16 cellular contexts compared by ENCODE assay signal in the genomic region with DNA sequence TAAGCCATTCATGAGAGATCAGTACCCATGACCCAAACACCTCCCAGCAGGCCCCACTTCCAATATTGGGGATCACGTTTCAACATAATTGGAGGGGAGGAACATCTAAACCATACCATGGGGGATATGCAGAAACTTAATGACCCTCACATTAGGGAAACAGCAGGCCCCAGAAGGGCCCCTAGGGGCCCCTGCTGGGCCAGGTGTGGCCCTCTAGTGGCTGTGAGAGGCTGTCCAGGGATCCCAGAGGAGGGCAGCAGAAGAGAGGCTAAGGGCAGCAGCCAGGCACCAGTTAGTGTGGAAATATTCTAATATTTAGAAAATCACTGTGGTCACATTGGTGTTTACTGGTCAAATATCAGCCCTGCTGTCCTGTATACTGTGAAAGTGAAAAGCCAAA. TPM values are rescaled to one million over a fixed set of nuclear protein-coding genes. Genes with fewer than 3 reads are reported as not detected.
DNase-seq lines count a peak whose midpoint lies in the region; ATAC-seq and TF ChIP-seq lines count a peak whose summit lies in the region.
"Had no signal": no experiment of that assay in that cellular context is flagged by ENCODE, and none has a peak within 500 bp of the region (broad histone marks: within the 10 kb centered on the region; RNA-seq: fewer than 3 reads in every experiment).

No MANE protein-coding gene starts in this region.

- no peak overlapping the region for H2AFZ ChIP-seq in mammary epithelial cell (ENCODE audit: low read depth, low read length)

- dilution Hi-C loops in mammary epithelial cell (cut with HindIII; ENCODE audit: low sequenced_read_pairs): no loop called here

- TF ChIP-seq POLR2A in breast epithelium (IDR thresholded peaks at IDR 0.05): no peak

- H3K36me3 Mint-ChIP-seq in MCF 10A (ENCODE audit: insufficient read depth, unreplicated experiment) (no peaks in the 10 kb centered on the region), osteocyte (ENCODE audit: unreplicated experiment) (no peaks in the 10 kb centered on the region)
- no peaks in the 10 kb centered on the region for H3K36me3 Mint-ChIP-seq in stimulated activated naive B cell treated with anti-CD40 and anti-IgM and Interleukin-4, amounts not matched to agents 10 μg/mL and 1 μg/mL and 100 μg/mL, for 72 hours
- H3K36me3 Mint-ChIP-seq in activated T-helper 1 cell treated with anti-CD3 and anti-CD28 coated beads, Interleukin-12 subunit alpha, Interleukin-12 subunit beta, Interleukin-2, Interleukin-4 antibody, amounts not matched to agents 30 ng/mL and 10 ng/mL and 1 ng/mL, durations not matched to agents 14 hours and 24 hours and 36 hours (ENCODE audit: low read depth): no peaks in the 10 kb centered on the region

- H3K4me3 Mint-ChIP-seq in MCF 10A (ENCODE audit: unreplicated experiment): no peak overlapping the region
- no peak overlapping the region for H3K4me3 Mint-ChIP-seq in stimulated activated naive B cell treated with anti-CD40 and anti-IgM and Interleukin-4, amounts not matched to agents 10 μg/mL and 1 μg/mL and 100 μg/mL, for 72 hours
- H3K4me3 Mint-ChIP-seq in activated T-helper 1 cell treated with anti-CD3 and anti-CD28 coated beads, Interleukin-12 subunit alpha, Interleukin-12 subunit beta, Interleukin-2, Interleukin-4 antibody, amounts not matched to agents 30 ng/mL and 10 ng/mL and 1 ng/mL, durations not matched to agents 14 hours and 24 hours and 36 hours: no peak overlapping the region
- H3K4me3 Mint-ChIP-seq in osteocyte (ENCODE audit: unreplicated experiment): no peak overlapping the region

- peak in 1 of 2 donors; percentile 33 for ATAC-seq in stimulated activated naive B cell treated with anti-CD40 and anti-IgM and Interleukin-4, amounts not matched to agents 10 μg/mL and 1 μg/mL and 100 μg/mL, for 72 hours (replicated peaks)
- ATAC-seq: body of pancreas had no signal

- H3K4me1 Mint-ChIP-seq in MCF 10A (ENCODE audit: insufficient read depth, unreplicated experiment): no peaks in the 10 kb centered on the region
- peaks cover 5 to 25% of the 10 kb centered on the region in 2 donors for H3K4me1 Mint-ChIP-seq in stimulated activated naive B cell treated with anti-CD40 and anti-IgM and Interleukin-4, amounts not matched to agents 10 μg/mL and 1 μg/mL and 100 μg/mL, for 72 hours
- H3K4me1 Mint-ChIP-seq in activated T-helper 1 cell treated with anti-CD3 and anti-CD28 coated beads, Interleukin-12 subunit alpha, Interleukin-12 subunit beta, Interleukin-2, Interleukin-4 antibody, amounts not matched to agents 30 ng/mL and 10 ng/mL and 1 ng/mL, durations not matched to agents 14 hours and 24 hours and 36 hours (ENCODE audit: low read depth): peaks cover 26% of the 10 kb centered on the region
- peaks cover 6% of the 10 kb centered on the region for H3K4me1 Mint-ChIP-seq in osteocyte (ENCODE audit: unreplicated experiment)

- peak; percentile 14 for TF ChIP-seq CTCF in MCF 10A (IDR thresholded peaks at IDR 0.05; ENCODE audit: unreplicated experiment)
- TF ChIP-seq CTCF in breast epithelium (IDR thresholded peaks at IDR 0.05): no peak
- TF ChIP-seq CTCF in LNCAP (IDR thresholded peaks at IDR 0.05): 0 out of 2 replicates have a peak, but pooled peaks have one; percentile 17
- peak; percentile 12 to 29 for TF ChIP-seq CTCF in mammary epithelial cell (conservative IDR thresholded peaks at IDR 0.05 in 1 of 2, IDR thresholded peaks at IDR 0.05 in 1 of 2; ENCODE audit: extremely low read depth in 1 of 2, insufficient read depth in 1 of 2, low read depth in 1 of 2, low read length in 2 of 2)
- no peak for TF ChIP-seq CTCF in osteocyte (IDR thresholded peaks at IDR 0.05)

- DNase-seq in MCF 10A (ENCODE audit: unreplicated experiment) (no peak), breast epithelium (ENCODE audit: low spot score in 2 of 2) (no peak), mammary epithelial cell (no peak), epidermal melanocyte (ENCODE audit: insufficient read length, low spot score) (no peak), osteocyte (ENCODE audit: extremely low spot score, unreplicated experiment) (no peak)
- DNase-seq in stimulated activated naive B cell treated with anti-CD40 and anti-IgM and Interleukin-4, amounts not matched to agents 10 μg/mL and 1 μg/mL and 100 μg/mL, for 72 hours: no peak
- DNase-seq in activated T-helper 1 cell treated with anti-CD3 and anti-CD28 coated beads, Interleukin-12 subunit alpha, Interleukin-12 subunit beta, Interleukin-2, Interleukin-4 antibody, amounts not matched to agents 30 ng/mL and 10 ng/mL and 1 ng/mL, durations not matched to agents 14 hours and 24 hours and 36 hours (ENCODE audit: low spot score): no peak
- DNase-seq: activated naive CD4-positive, alpha-beta T cell treated with anti-CD3 and anti-CD28 coated beads, Interleukin-2, amount 50 U/mL, for 16 hours; body of pancreas; effector CD4-positive, alpha-beta T cell; left ventricle myocardium inferior; MV-4-11; NCI-H748 treated with DMSO at 0.1 percent for 48 hours; stomach had no signal

- H3K27ac ChIP-seq in breast epithelium (no peak overlapping the region), mammary epithelial cell (ENCODE audit: insufficient read depth, low read depth, low read length) (no peak overlapping the region)
- H3K27ac ChIP-seq: body of pancreas, left ventricle myocardium inferior, RWPE1, stomach had no signal

- H3K9me3 ChIP-seq in breast epithelium (no peaks in the 10 kb centered on the region), mammary epithelial cell (replicated peaks; ENCODE audit: insufficient read depth, low read length) (no peaks in the 10 kb centered on the region)
- H3K9me3 ChIP-seq: body of pancreas, stomach had no signal

- in situ Hi-C loops in mammary epithelial cell (cut with MboI; ENCODE audit: low sequenced_read_pairs in 2 of 2): no loop called here

- no peak overlapping the region for H3K4me3 ChIP-seq in breast epithelium
- no peak overlapping the region for H3K4me3 ChIP-seq in mammary epithelial cell (replicated peaks in 1 of 3; ENCODE audit: insufficient read depth in 1 of 3, low read depth in 2 of 3, low read length in 3 of 3)
- H3K4me3 ChIP-seq: body of pancreas, left ventricle myocardium inferior, stomach had no signal

- H3K4me1 ChIP-seq in breast epithelium (no peaks in the 10 kb centered on the region), mammary epithelial cell (ENCODE audit: insufficient read depth, low read length) (no peaks in the 10 kb centered on the region)
- H3K4me1 ChIP-seq: body of pancreas, left ventricle myocardium inferior, stomach had no signal

- no peaks in the 10 kb centered on the region for H3K79me2 ChIP-seq in mammary epithelial cell (ENCODE audit: insufficient read depth, low read length)

- H3K36me3 ChIP-seq in breast epithelium (no peaks in the 10 kb centered on the region), mammary epithelial cell (ENCODE audit: insufficient read depth, low read length) (no peaks in the 10 kb centered on the region)
- H3K36me3 ChIP-seq: left ventricle myocardium inferior, stomach had no signal

- WGBS in mammary epithelial cell (ENCODE audit: low coverage, missing lambda C conversion rate): 100% methylated on average over 1 of the region's 1 CpG

- CTCF ChIA-PET in MCF 10A (lab: Yijun Ruan, JAX) (interaction anchor here (0.6 to 0.8 kb wide), 4 partner anchors 67 to 538 kb away, joined by 3 to 4 read pairs (median 4); no protein-coding TSS in a partner anchor), mammary epithelial cell (lab: Charles Lee; ENCODE audit: low non-redundant PET) (no interaction called here)

- BruUV-seq in MCF 10A (replicated peaks; lab: Mats Ljungman, UMichigan) (no TSS peak), mammary epithelial cell (replicated peaks; lab: Mats Ljungman, UMichigan) (no TSS peak)

- H3K9me3 Mint-ChIP-seq in MCF 10A (ENCODE audit: unreplicated experiment): no peaks in the 10 kb centered on the region
- H3K9me3 Mint-ChIP-seq in stimulated activated naive B cell treated with anti-CD40 and anti-IgM and Interleukin-4, amounts not matched to agents 10 μg/mL and 1 μg/mL and 100 μg/mL, for 72 hours: peaks cover 0 to 2% of the 10 kb centered on the region in 2 donors
- peaks cover 8% of the 10 kb centered on the region for H3K9me3 Mint-ChIP-seq in activated T-helper 1 cell treated with anti-CD3 and anti-CD28 coated beads, Interleukin-12 subunit alpha, Interleukin-12 subunit beta, Interleukin-2, Interleukin-4 antibody, amounts not matched to agents 30 ng/mL and 10 ng/mL and 1 ng/mL, durations not matched to agents 14 hours and 24 hours and 36 hours
- no peaks in the 10 kb centered on the region for H3K9me3 Mint-ChIP-seq in osteocyte (ENCODE audit: unreplicated experiment)

- H3K27ac Mint-ChIP-seq in MCF 10A (ENCODE audit: low read depth, unreplicated experiment) (no peak overlapping the region), osteocyte (ENCODE audit: unreplicated experiment) (no peak overlapping the region)
- peak overlapping the region; percentile 37 for H3K27ac Mint-ChIP-seq in stimulated activated naive B cell treated with anti-CD40 and anti-IgM and Interleukin-4, amounts not matched to agents 10 μg/mL and 1 μg/mL and 100 μg/mL, for 72 hours
- H3K27ac Mint-ChIP-seq in activated T-helper 1 cell treated with anti-CD3 and anti-CD28 coated beads, Interleukin-12 subunit alpha, Interleukin-12 subunit beta, Interleukin-2, Interleukin-4 antibody, amounts not matched to agents 30 ng/mL and 10 ng/mL and 1 ng/mL, durations not matched to agents 14 hours and 24 hours and 36 hours: no peak overlapping the region

- POLR2A ChIA-PET in MCF 10A (lab: Yijun Ruan, JAX): no interaction called here

- intact Hi-C loops in MCF 10A (cut with micrococcal nuclease) (no loop called here), breast epithelium (cut with DNase I; ENCODE audit: low total_unique reads) (loop anchor here (10.0 kb wide), 1 partner anchor 1825 kb away; no protein-coding TSS in a partner anchor), mammary epithelial cell (cut with micrococcal nuclease) (loop anchor here (5.0 kb wide), 1 partner anchor 1228 kb away; no protein-coding TSS in a partner anchor)
- intact Hi-C loops in activated T-helper 1 cell treated with anti-CD3 and anti-CD28 coated beads, Interleukin-12 subunit alpha, Interleukin-12 subunit beta, Interleukin-2, Interleukin-4 antibody, amounts not matched to agents 30 ng/mL and 10 ng/mL and 1 ng/mL, durations not matched to agents 14 hours and 24 hours and 36 hours (cut with micrococcal nuclease): loop anchor here (2.0 kb wide), 1 partner anchor 31 kb away; no protein-coding TSS in a partner anchor

- no peak overlapping the region for H3K9ac ChIP-seq in mammary epithelial cell (ENCODE audit: insufficient read depth, low read length)

- H3K27me3 ChIP-seq in breast epithelium (no peaks in the 10 kb centered on the region), mammary epithelial cell (ENCODE audit: insufficient read depth, low read length) (no peaks in the 10 kb centered on the region)
- H3K27me3 ChIP-seq: body of pancreas, stomach had no signal

- H3K27me3 Mint-ChIP-seq in MCF 10A (ENCODE audit: insufficient read depth, unreplicated experiment) (no peaks in the 10 kb centered on the region), osteocyte (ENCODE audit: unreplicated experiment) (no peaks in the 10 kb centered on the region)
- H3K27me3 Mint-ChIP-seq in stimulated activated naive B cell treated with anti-CD40 and anti-IgM and Interleukin-4, amounts not matched to agents 10 μg/mL and 1 μg/mL and 100 μg/mL, for 72 hours: no peaks in the 10 kb centered on the region
- H3K27me3 Mint-ChIP-seq in activated T-helper 1 cell treated with anti-CD3 and anti-CD28 coated beads, Interleukin-12 subunit alpha, Interleukin-12 subunit beta, Interleukin-2, Interleukin-4 antibody, amounts not matched to agents 30 ng/mL and 10 ng/mL and 1 ng/mL, durations not matched to agents 14 hours and 24 hours and 36 hours (ENCODE audit: insufficient read depth): no peaks in the 10 kb centered on the region

- no peaks in the 10 kb centered on the region for H4K20me1 ChIP-seq in mammary epithelial cell (ENCODE audit: insufficient read depth, low read length)

- no peak overlapping the region for H3K4me2 ChIP-seq in mammary epithelial cell (ENCODE audit: insufficient read depth, low read depth, low read length)

RNA-seq across cellular contexts. Expression of a gene that starts 49.3 kb away (rescaled TPM):
- total RNA-seq in MCF 10A (2022): 4.4 and 6.9 TPM in 2 replicates
- total RNA-seq in breast epithelium: 10 to 100 TPM; 18.0 to 41.3 (median 19.9) TPM
- total RNA-seq in mammary epithelial cell: 10 to 100 TPM in 1 of 2 donors, 1 to 10 TPM in 1; 4.0 to 10.2 TPM
- 2.5 TPM for polyA plus RNA-seq in mammary epithelial cell
- polyA minus RNA-seq in mammary epithelial cell: 0.88 TPM
- 153 and 159 TPM in 2 replicates for total RNA-seq in activated T-helper 1 cell treated with anti-CD3 and anti-CD28 coated beads, Interleukin-12 subunit alpha, Interleukin-12 subunit beta, Interleukin-2, Interleukin-4 antibody, amounts not matched to agents 30 ng/mL and 10 ng/mL and 1 ng/mL, durations not matched to agents 14 hours and 24 hours and 36 hours
- total RNA-seq in osteocyte: 14.3 and 16.6 TPM in 2 replicates

Comparison
In these comparisons a context has a peak if more than half of its experiments do, and no peak if none do; other contexts are left out.
1. CTCF ChIP-seq: peak in MCF 10A (single experiment), LNCAP (single experiment) and mammary epithelial cell (2 of 2); none in breast epithelium (0 of 3) and osteocyte (single experiment).